Comparison of ENCODE assay signal across 8 cellular contexts in genomic region chr7:5780801-5781496, GRCh38. TPM values are rescaled to one million over a fixed set of nuclear protein-coding genes. Genes with fewer than 3 reads are reported as not detected.
A peak's percentile ranks its signal among the peaks of the same experiment; 100 is the strongest.
DNase-seq lines count a peak whose midpoint lies in the region; ATAC-seq and TF ChIP-seq lines count a peak whose summit lies in the region.

No MANE protein-coding gene starts in this region.

- DNase-seq in CD1c-positive myeloid dendritic cell (ENCODE audit: extremely low spot score) = peak; percentile 61
- peak; percentile 42 for DNase-seq in WTC11 (ENCODE audit: low spot score)
- peak in 1 of 2 donors; percentile 88 for DNase-seq in lower leg skin (ENCODE audit: low spot score in 2 of 2)
- peak; percentile 11 to 32 for DNase-seq in stimulated activated CD4-positive, alpha-beta T cell treated with anti-CD3 and anti-CD28 coated beads, Interleukin-4, amount 100 ng/mL, for 48 hours (ENCODE audit: low read depth in 2 of 2)
- no peak for DNase-seq in Kasumi-1 (lab: John Stamatoyannopoulos, UW)

- TF ChIP-seq CTCF in WTC11 (IDR thresholded peaks at IDR 0.05) (no peak), lower leg skin (IDR thresholded peaks at IDR 0.05) (no peak)

- no peak overlapping the region for H3K27ac Mint-ChIP-seq in WTC11
- H3K27ac Mint-ChIP-seq in dendritic cell treated with granulocyte-macrophage colony-stimulating factor and Interleukin-4, amounts not matched to agents 40 ng/mL and 50 ng/mL, for 4 days = peak overlapping the region; percentile 89

- no peak for TF ChIP-seq POLR2A in lower leg skin (IDR thresholded peaks at IDR 0.05)

- peaks cover 9% of the 10 kb centered on the region for H3K36me3 Mint-ChIP-seq in WTC11
- peaks cover 36% of the 10 kb centered on the region for H3K36me3 Mint-ChIP-seq in dendritic cell treated with granulocyte-macrophage colony-stimulating factor and Interleukin-4, amounts not matched to agents 40 ng/mL and 50 ng/mL, for 4 days (ENCODE audit: low read depth)

- ATAC-seq in GM19395 (IDR thresholded peaks at IDR 0.05; ENCODE audit: unreplicated experiment) (peak; percentile 37), HG03439 (IDR thresholded peaks at IDR 0.05; ENCODE audit: unreplicated experiment) (peak; percentile 53), WTC11 (peak; percentile 50)

- peak overlapping the region; percentile 76 for H3K4me3 Mint-ChIP-seq in WTC11
- peak overlapping the region; percentile 92 for H3K4me3 Mint-ChIP-seq in dendritic cell treated with granulocyte-macrophage colony-stimulating factor and Interleukin-4, amounts not matched to agents 40 ng/mL and 50 ng/mL, for 4 days

- intact Hi-C loops in dendritic cell treated with granulocyte-macrophage colony-stimulating factor and Interleukin-4, amounts not matched to agents 40 ng/mL and 50 ng/mL, for 4 days (cut with micrococcal nuclease) = loop anchor here (5.0 kb wide), 1 partner anchor 41 kb away; no protein-coding TSS in a partner anchor
- intact Hi-C loops in lower leg skin (cut with DNase I; ENCODE audit: low total_unique reads) = no loop called here

- POLR2A ChIA-PET in WTC11 (lab: Charles Lee) = interaction anchor here (0.8 kb wide), 1 partner anchor 178 kb away, joined by 3 read pairs; no protein-coding TSS in a partner anchor

- WGBS in lower leg skin, 2 donors = 1% methylated on average over 35 to 43 of the region's 85 CpGs

- no peaks in the 10 kb centered on the region for H3K27me3 Mint-ChIP-seq in WTC11 (ENCODE audit: low read depth)
- no peaks in the 10 kb centered on the region for H3K27me3 Mint-ChIP-seq in dendritic cell treated with granulocyte-macrophage colony-stimulating factor and Interleukin-4, amounts not matched to agents 40 ng/mL and 50 ng/mL, for 4 days

- CTCF ChIA-PET in WTC11 (lab: Charles Lee) = interaction anchor here (0.6 to 1.8 kb wide), 35 partner anchors 9 to 1848 kb away, joined by 3 to 34 read pairs (median 4); no protein-coding TSS in a partner anchor

- H3K4me3 ChIP-seq in lower leg skin (ENCODE audit: low read depth, poor library complexity, severe bottlenecking) = peak overlapping the region; percentile 70

- no peaks in the 10 kb centered on the region for H3K4me1 Mint-ChIP-seq in WTC11
- H3K4me1 Mint-ChIP-seq in dendritic cell treated with granulocyte-macrophage colony-stimulating factor and Interleukin-4, amounts not matched to agents 40 ng/mL and 50 ng/mL, for 4 days (ENCODE audit: low read depth) = peaks cover 32% of the 10 kb centered on the region

- peaks cover 4% of the 10 kb centered on the region for H3K9me3 Mint-ChIP-seq in WTC11
- no peaks in the 10 kb centered on the region for H3K9me3 Mint-ChIP-seq in dendritic cell treated with granulocyte-macrophage colony-stimulating factor and Interleukin-4, amounts not matched to agents 40 ng/mL and 50 ng/mL, for 4 days

TF ChIP-seq in WTC11, 78 proteins besides CTCF, POLR2A, EP300 and RAD21 (continues in another document):
- no peak for TF ChIP-seq TEAD1 (CRISPR knock-in tag; IDR thresholded peaks at IDR 0.05)
- no peak for TF ChIP-seq MLX (CRISPR knock-in tag; IDR thresholded peaks at IDR 0.05)
- no peak for TF ChIP-seq PRDM15 (CRISPR knock-in tag; IDR thresholded peaks at IDR 0.05)
- no peak for TF ChIP-seq ZNF671 (CRISPR knock-in tag; IDR thresholded peaks at IDR 0.05)
- TF ChIP-seq E2F4 (CRISPR knock-in tag; IDR thresholded peaks at IDR 0.05; ENCODE audit: borderline replicate concordance, low read depth) = no peak
- TF ChIP-seq ZNF416 (CRISPR knock-in tag; IDR thresholded peaks at IDR 0.05) = no peak
- TF ChIP-seq PRRX2 (CRISPR knock-in tag; IDR thresholded peaks at IDR 0.05) = no peak
- no peak for TF ChIP-seq USF1 (CRISPR knock-in tag; IDR thresholded peaks at IDR 0.05)
- no peak for TF ChIP-seq AR (CRISPR knock-in tag; IDR thresholded peaks at IDR 0.05)
- 0 out of 2 replicates have a peak, but pooled peaks have one; percentile 33 for TF ChIP-seq FOXP1 (CRISPR knock-in tag; IDR thresholded peaks at IDR 0.05; ENCODE audit: borderline replicate concordance)
- TF ChIP-seq SOX15 (CRISPR knock-in tag; IDR thresholded peaks at IDR 0.05) = no peak
- no peak for TF ChIP-seq ATF3 (CRISPR knock-in tag; conservative IDR thresholded peaks at IDR 0.05)

RNA-seq across cellular contexts. Expression of gene RNF216, which starts 0.5 kb away (rescaled TPM):
- total RNA-seq in WTC11 (2021) (25.4 to 28.6 TPM (median 27.9 TPM) in 3 replicates), lower leg skin (10 to 100 TPM; 20.2 to 34.4 (median 28.6) TPM)

Comparison
In these comparisons a context has a peak if more than half of its experiments do, and no peak if none do; other contexts are left out.
1. DNase-seq: peak in CD1c-positive myeloid dendritic cell (single experiment), WTC11 (single experiment) and stimulated activated CD4-positive, alpha-beta T cell treated with anti-CD3 and anti-CD28 coated beads, Interleukin-4, amount 100 ng/mL, for 48 hours (2 of 2); none in Kasumi-1 (0 of 2).
2. Peak in every context shown above with its lines, with median percentiles within 50 percentile points of each other: ATAC-seq.